30 cellular contexts compared by ENCODE assay signal in genomic region chr5:1288439-1289335, GRCh38. TPM values are rescaled to one million over a fixed set of nuclear protein-coding genes. Genes with fewer than 3 reads are reported as not detected.
DNase-seq lines count a peak whose midpoint lies in the region; ATAC-seq and TF ChIP-seq lines count a peak whose summit lies in the region.
"Had no signal": no experiment of that assay in that cellular context is flagged by ENCODE, and none has a peak within 500 bp of the region (broad histone marks: within the 10 kb centered on the region; RNA-seq: fewer than 3 reads in every experiment).

No MANE protein-coding gene starts in this region.

- no peak overlapping the region for H3K27ac Mint-ChIP-seq in activated CD8-positive, alpha-beta memory T cell treated with anti-CD3 and anti-CD28 coated beads, Interleukin-2, amount 10 ng/mL, durations not matched to agents 7 days and 5 days
- H3K27ac Mint-ChIP-seq: activated CD4-positive, alpha-beta T cell treated with anti-CD3 and anti-CD28 coated beads, Interleukin-2, amount 10 ng/mL, durations not matched to agents 7 days and 5 days; activated T-helper 2 cell treated with anti-CD3 and anti-CD28 coated beads, Interferon-gamma antibody, Interleukin-2, Interleukin-4, amounts not matched to agents 10 μg/mL and 5 μg/mL and 100 μg/mL, durations not matched to agents 14 hours and 24 hours and 36 hours; CD4-positive, alpha-beta memory T cell; naive thymus-derived CD8-positive, alpha-beta T cell had no signal

- no peak for TF ChIP-seq CTCF in WERI-Rb-1 (IDR thresholded peaks at IDR 0.05; ENCODE audit: low read depth, low read length)

- H3K4me3 ChIP-seq in WERI-Rb-1 (ENCODE audit: low read depth, low read length) = no peak overlapping the region
- H3K4me3 ChIP-seq: A549, gastroesophageal sphincter, ovary, SK-N-MC, smooth muscle cell, tibial nerve had no signal

- peaks cover 5% of the 10 kb centered on the region for H3K9me3 Mint-ChIP-seq in activated CD8-positive, alpha-beta memory T cell treated with anti-CD3 and anti-CD28 coated beads, Interleukin-2, amount 10 ng/mL, durations not matched to agents 7 days and 5 days (ENCODE audit: low read depth)
- H3K9me3 Mint-ChIP-seq: CD4-positive, alpha-beta memory T cell had no signal

- no peak for ATAC-seq in activated CD8-positive, alpha-beta memory T cell treated with anti-CD3 and anti-CD28 coated beads, Interleukin-2, amount 10 ng/mL, durations not matched to agents 7 days and 5 days
- ATAC-seq in esophagus mucosa = no peak
- ATAC-seq: A549; gastroesophageal sphincter; left ventricle myocardium superior; naive thymus-derived CD8-positive, alpha-beta T cell had no signal

- peaks cover 2% of the 10 kb centered on the region for H3K27me3 Mint-ChIP-seq in activated CD8-positive, alpha-beta memory T cell treated with anti-CD3 and anti-CD28 coated beads, Interleukin-2, amount 10 ng/mL, durations not matched to agents 7 days and 5 days
- H3K27me3 Mint-ChIP-seq: activated CD4-positive, alpha-beta T cell treated with anti-CD3 and anti-CD28 coated beads, Interleukin-2, amount 10 ng/mL, durations not matched to agents 7 days and 5 days had no signal

- DNase-seq in activated CD8-positive, alpha-beta memory T cell treated with anti-CD3 and anti-CD28 coated beads for 24 hours = peak; percentile 53
- no peak for DNase-seq in activated CD8-positive, alpha-beta memory T cell treated with anti-CD3 and anti-CD28 coated beads, Interleukin-2, amount 10 ng/mL, durations not matched to agents 7 days and 5 days
- peak; percentile 94 for DNase-seq in DMS53 (lab: John Stamatoyannopoulos, UW)
- DNase-seq in WERI-Rb-1 = peak; percentile 15
- peak; percentile 69 for DNase-seq in mesenteric fat pad (ENCODE audit: low spot score)
- no peak for DNase-seq in T-helper 2 cell
- DNase-seq in stimulated activated CD4-positive, alpha-beta T cell treated with anti-CD3 and anti-CD28 coated beads, Interleukin-2, amount 100 ng/mL, for 24 hours = no peak
- DNase-seq: activated CD4-positive, alpha-beta T cell treated with anti-CD3 and anti-CD28 coated beads, Interleukin-2, amount 10 ng/mL, durations not matched to agents 7 days and 5 days; AML-193; CD4-positive, alpha-beta memory T cell; GOT3; hippocampal formation; left ventricle myocardium superior; midbrain; naive thymus-derived CD8-positive, alpha-beta T cell; NCI-H2029; NCI-H2227 treated with DMSO at 0.1 percent for 48 hours; NCI-H69; retina; RPMI8226 had no signal

- no peak overlapping the region for H3K27ac ChIP-seq in WERI-Rb-1
- H3K27ac ChIP-seq: A549, gastroesophageal sphincter, ovary, SK-N-MC, tibial nerve had no signal

- peaks cover 7% of the 10 kb centered on the region for H3K36me3 Mint-ChIP-seq in activated CD8-positive, alpha-beta memory T cell treated with anti-CD3 and anti-CD28 coated beads, Interleukin-2, amount 10 ng/mL, durations not matched to agents 7 days and 5 days

- no peaks in the 10 kb centered on the region for H3K9me3 ChIP-seq in WERI-Rb-1 (ENCODE audit: severe bottlenecking)
- H3K9me3 ChIP-seq: A549, ovary had no signal

- no peaks in the 10 kb centered on the region for H3K27me3 ChIP-seq in WERI-Rb-1 (ENCODE audit: insufficient read depth, low read depth, severe bottlenecking)
- H3K27me3 ChIP-seq: ovary had no signal

- H3K4me1 Mint-ChIP-seq in activated CD8-positive, alpha-beta memory T cell treated with anti-CD3 and anti-CD28 coated beads, Interleukin-2, amount 10 ng/mL, durations not matched to agents 7 days and 5 days = peaks cover 1% of the 10 kb centered on the region
- H3K4me1 Mint-ChIP-seq: CD4-positive, alpha-beta memory T cell had no signal

- no peak overlapping the region for H3K4me3 Mint-ChIP-seq in activated CD8-positive, alpha-beta memory T cell treated with anti-CD3 and anti-CD28 coated beads, Interleukin-2, amount 10 ng/mL, durations not matched to agents 7 days and 5 days
- H3K4me3 Mint-ChIP-seq: activated CD4-positive, alpha-beta T cell treated with anti-CD3 and anti-CD28 coated beads, Interleukin-2, amount 10 ng/mL, durations not matched to agents 7 days and 5 days; CD4-positive, alpha-beta memory T cell; naive thymus-derived CD8-positive, alpha-beta T cell had no signal

- H3K36me3 ChIP-seq in WERI-Rb-1 = no peaks in the 10 kb centered on the region
- H3K36me3 ChIP-seq: gastroesophageal sphincter, ovary, tibial nerve had no signal

- CTCF ChIA-PET in activated CD8-positive, alpha-beta memory T cell treated with anti-CD3 and anti-CD28 coated beads, Interleukin-2, amount 10 ng/mL, durations not matched to agents 7 days and 5 days (lab: Charles Lee) = no interaction called here

RNA-seq across cellular contexts. Expression of gene TERT, which starts 6.2 kb away (rescaled TPM):
- 1 to 10 TPM in 1 of 2 experiments, under 1 TPM in 1; 0.82 to 1.5 TPM for total RNA-seq in activated CD8-positive, alpha-beta memory T cell treated with anti-CD3 and anti-CD28 coated beads, Interleukin-2, amount 10 ng/mL, durations not matched to agents 7 days and 5 days
- total RNA-seq in mesenteric fat pad (not detected), esophagus mucosa (not detected)
- total RNA-seq: CD4-positive, alpha-beta memory T cell; dermis microvascular lymphatic vessel endothelial cell; fibroblast of lung; gastroesophageal sphincter; left ventricle myocardium superior; smooth muscle cell; tibial nerve had no signal

RNA-seq across cellular contexts. Expression of gene CLPTM1L, which starts 56.2 kb away (rescaled TPM):
- total RNA-seq in activated CD8-positive, alpha-beta memory T cell treated with anti-CD3 and anti-CD28 coated beads, Interleukin-2, amount 10 ng/mL, durations not matched to agents 7 days and 5 days = 100 to 1,000 TPM; 107 to 115 TPM
- total RNA-seq in mesenteric fat pad = 112 TPM
- 39.5 TPM for total RNA-seq in esophagus mucosa

Comparison
In these comparisons a context has a peak if more than half of its experiments do, and no peak if none do; other contexts are left out.
1. DNase-seq: peak in activated CD8-positive, alpha-beta memory T cell treated with anti-CD3 and anti-CD28 coated beads for 24 hours (single experiment), DMS53 (single experiment), WERI-Rb-1 (single experiment) and mesenteric fat pad (single experiment); none in activated CD8-positive, alpha-beta memory T cell treated with anti-CD3 and anti-CD28 coated beads, Interleukin-2, amount 10 ng/mL, durations not matched to agents 7 days and 5 days (single experiment), T-helper 2 cell (0 of 5) and stimulated activated CD4-positive, alpha-beta T cell treated with anti-CD3 and anti-CD28 coated beads, Interleukin-2, amount 100 ng/mL, for 24 hours (0 of 2).